8 cellular contexts compared by ENCODE assay signal in the genomic region with DNA sequence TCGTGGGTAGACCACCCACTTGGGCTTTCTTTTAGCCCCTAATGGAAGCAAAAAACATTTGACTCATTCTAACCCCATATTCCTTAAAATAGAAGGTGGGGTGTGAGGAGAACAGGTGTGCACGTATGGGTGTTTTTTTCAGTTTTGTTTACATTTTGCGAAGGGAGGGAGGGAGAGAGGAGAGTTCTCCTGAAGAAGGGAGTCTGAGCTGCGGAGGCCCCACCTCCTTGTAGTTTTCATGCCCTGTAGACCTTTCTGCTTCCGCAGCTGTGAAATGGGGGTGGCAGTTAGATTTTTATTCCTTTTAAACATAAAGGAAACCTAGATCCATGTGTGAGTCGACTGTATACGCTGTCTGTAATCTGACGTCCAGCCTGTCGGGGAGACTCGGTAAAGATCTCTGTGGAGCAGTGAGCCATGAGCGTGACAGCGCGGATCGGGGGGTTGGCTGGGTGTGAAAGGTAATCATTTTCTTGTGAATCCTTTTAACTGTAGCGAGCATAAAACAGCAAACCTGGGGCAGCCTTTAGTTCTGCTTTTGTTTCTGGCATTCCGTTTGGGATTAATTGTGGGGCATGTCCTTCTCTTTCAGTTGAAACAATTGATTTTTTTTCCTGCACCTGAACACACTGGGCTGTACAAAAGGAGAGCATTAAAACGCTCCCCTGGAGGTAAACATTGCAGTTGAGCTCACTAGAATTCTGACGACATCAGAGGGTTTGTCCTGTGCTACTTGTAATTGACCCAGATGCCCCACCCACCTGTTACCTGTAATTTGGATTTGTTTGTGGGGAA. TPM values are rescaled to one million over a fixed set of nuclear protein-coding genes. Genes with fewer than 3 reads are reported as not detected.
A peak's percentile ranks its signal among the peaks of the same experiment; 100 is the strongest.
DNase-seq lines count a peak whose midpoint lies in the region; ATAC-seq, FAIRE-seq and TF ChIP-seq lines count a peak whose summit lies in the region.

No MANE protein-coding gene starts in this region.

- no peak for ATAC-seq in SK-N-SH treated with all-trans-retinoic acid at 6 μM for 48 hours
- peak; percentile 46 to 72 (median 55) for ATAC-seq in pancreas
- no peak for ATAC-seq in HG03378 (IDR thresholded peaks at IDR 0.05; ENCODE audit: unreplicated experiment)

- no peak for TF ChIP-seq EP300 in SK-N-SH (IDR thresholded peaks at IDR 0.05; ENCODE audit: borderline replicate concordance in 1 of 2, low read depth in 1 of 2, low read length in 1 of 2)

- CTCF ChIA-PET in SK-N-SH (lab: Yijun Ruan, JAX): interaction anchor here (1.0 to 8.6 kb wide), 5 partner anchors 14 to 240 kb away, joined by 3 to 124 read pairs (median 3); no protein-coding TSS in a partner anchor

- H3F3A ChIP-seq in SK-N-SH (replicated peaks; ENCODE audit: insufficient read depth) (no peaks in the 10 kb centered on the region), OCI-LY1 (ENCODE audit: insufficient read depth, low read length) (no peaks in the 10 kb centered on the region)

- H3K4me3 ChIP-seq in SK-N-SH (ENCODE audit: low read depth in 2 of 2, low read length in 1 of 2) (peak overlapping the region; percentile 83 to 89), OCI-LY1 (ENCODE audit: low read depth, low read length, poor library complexity, severe bottlenecking) (peak overlapping the region; percentile 88), pancreas (peak overlapping the region; percentile 6 to 92 (median 90))

- WGBS in SK-N-SH (ENCODE audit: low lambda C conversion rate): 72% methylated on average over 18 of the region's 18 CpGs
- 4 to 6% methylated on average over 18 of the region's 18 CpGs for WGBS in pancreas, 2 donors

- no peak for DNase-seq in SK-N-SH
- DNase-seq in epithelial cell of prostate (ENCODE audit: low read depth, low spot score): no peak
- DNase-seq in pancreas: no peak
- no peak for DNase-seq in cortex of kidney (lab: John Stamatoyannopoulos, UW)
- DNase-seq in SKM-1 (lab: John Stamatoyannopoulos, UW; ENCODE audit: unreplicated experiment): no peak

- H3K9ac ChIP-seq in SK-N-SH: peak overlapping the region; percentile 93; the same call in 1 of the 2 replicates
- H3K9ac ChIP-seq in OCI-LY1 (ENCODE audit: low read length): peak overlapping the region; percentile 86

- H3K27me3 ChIP-seq in SK-N-SH (ENCODE audit: insufficient read depth): no peaks in the 10 kb centered on the region
- H3K27me3 ChIP-seq in OCI-LY1 (ENCODE audit: insufficient read depth, low read length): no peaks in the 10 kb centered on the region
- no peaks in the 10 kb centered on the region for H3K27me3 ChIP-seq in pancreas

- H3K4me1 ChIP-seq in SK-N-SH (ENCODE audit: control insufficient read depth in 1 of 2, insufficient read depth in 2 of 2, low read depth in 1 of 2, low read length in 1 of 2): peaks cover 10 to 18% of the 10 kb centered on the region in 2 experiments; a peak in 3 of 4 replicates
- H3K4me1 ChIP-seq in OCI-LY1 (ENCODE audit: insufficient read depth, low read length, severe bottlenecking): peaks cover 38% of the 10 kb centered on the region
- H3K4me1 ChIP-seq in pancreas: peaks cover 6 to 27% (median 20%) of the 10 kb centered on the region in 3 donors

- H3K9me2 ChIP-seq in SK-N-SH: no peaks in the 10 kb centered on the region
- H3K9me2 ChIP-seq in OCI-LY1 (ENCODE audit: low read depth, low read length): no peaks in the 10 kb centered on the region

- POLR2A ChIA-PET in SK-N-SH (lab: Yijun Ruan, JAX): interaction anchor here (0.7 kb wide), 1 partner anchor 22 kb away, joined by 3 read pairs; no protein-coding TSS in a partner anchor

- H3K4me2 ChIP-seq in SK-N-SH: peak overlapping the region; percentile 100
- H3K4me2 ChIP-seq in OCI-LY1 (ENCODE audit: low read length): peak overlapping the region; percentile 100

- H3K36me3 ChIP-seq in SK-N-SH (replicated peaks in 1 of 2; ENCODE audit: control insufficient read depth in 1 of 2, insufficient read depth in 2 of 2, low read length in 1 of 2) (peaks cover 5 to 11% of the 10 kb centered on the region in 2 experiments), OCI-LY1 (ENCODE audit: insufficient read depth, low read length) (peaks cover 63% of the 10 kb centered on the region), pancreas (no peaks in the 10 kb centered on the region)

- intact Hi-C loops in pancreas (cut with DNase I): no loop called here

- TF ChIP-seq RAD21 in SK-N-SH (IDR thresholded peaks at IDR 0.05; ENCODE audit: low read length): no peak

- FAIRE-seq in pancreas (lab: Jason Lieb, UNC): no peak

- no peak overlapping the region for H2AFZ ChIP-seq in SK-N-SH (ENCODE audit: low read depth)
- H2AFZ ChIP-seq in OCI-LY1 (ENCODE audit: low read length): no peak overlapping the region

- H4K20me1 ChIP-seq in SK-N-SH (ENCODE audit: insufficient read depth) (peaks cover 68% of the 10 kb centered on the region), OCI-LY1 (ENCODE audit: insufficient read depth, low read length) (peaks cover 4% of the 10 kb centered on the region; the same call in 1 of the 2 replicates)

- TF ChIP-seq CTCF in SK-N-SH (IDR thresholded peaks at IDR 0.05) (no peak), OCI-LY1 (IDR thresholded peaks at IDR 0.05; ENCODE audit: low read length) (no peak), pancreas (IDR thresholded peaks at IDR 0.05) (no peak)

- H3K79me2 ChIP-seq in SK-N-SH (ENCODE audit: insufficient read depth) (peaks cover 72% of the 10 kb centered on the region), OCI-LY1 (ENCODE audit: insufficient read depth, low read length) (peaks cover 66% of the 10 kb centered on the region)

- H3K27ac ChIP-seq in SK-N-SH (ENCODE audit: low read depth in 2 of 2, low read length in 1 of 2) (no peak overlapping the region), OCI-LY1 (ENCODE audit: low read depth, low read length, poor library complexity, severe bottlenecking) (no peak overlapping the region), epithelial cell of prostate (peak overlapping the region; percentile 68), pancreas (peak overlapping the region; percentile 64 to 89 (median 83))

- H3K9me3 ChIP-seq in SK-N-SH (no peaks in the 10 kb centered on the region), OCI-LY1 (ENCODE audit: low read length) (no peaks in the 10 kb centered on the region), pancreas (no peaks in the 10 kb centered on the region)

TF ChIP-seq in SK-N-SH, 30 proteins besides CTCF, POLR2A, EP300 and RAD21 (continues in another document):
- TF ChIP-seq YY1 (IDR thresholded peaks at IDR 0.05; ENCODE audit: low read depth) (no peak), TEAD4 (IDR thresholded peaks at IDR 0.05; ENCODE audit: borderline replicate concordance, insufficient read depth) (no peak), JUND (IDR thresholded peaks at IDR 0.05) (no peak), CHD2 (IDR thresholded peaks at IDR 0.05; ENCODE audit: low read length, partially characterized antibody) (no peak), RXRA (IDR thresholded peaks at IDR 0.05; ENCODE audit: borderline replicate concordance, low read depth) (no peak), POLR2AphosphoS5 (IDR thresholded peaks at IDR 0.05; ENCODE audit: low read depth, low read length) (no peak), SIN3A (IDR thresholded peaks at IDR 0.05; ENCODE audit: borderline replicate concordance, low read depth, low read length) (no peak), MEF2A (IDR thresholded peaks at IDR 0.05; ENCODE audit: borderline replicate concordance, low read depth) (no peak), GABPA (IDR thresholded peaks at IDR 0.05; ENCODE audit: low read depth) (no peak)
- TF ChIP-seq, protein P1, sequence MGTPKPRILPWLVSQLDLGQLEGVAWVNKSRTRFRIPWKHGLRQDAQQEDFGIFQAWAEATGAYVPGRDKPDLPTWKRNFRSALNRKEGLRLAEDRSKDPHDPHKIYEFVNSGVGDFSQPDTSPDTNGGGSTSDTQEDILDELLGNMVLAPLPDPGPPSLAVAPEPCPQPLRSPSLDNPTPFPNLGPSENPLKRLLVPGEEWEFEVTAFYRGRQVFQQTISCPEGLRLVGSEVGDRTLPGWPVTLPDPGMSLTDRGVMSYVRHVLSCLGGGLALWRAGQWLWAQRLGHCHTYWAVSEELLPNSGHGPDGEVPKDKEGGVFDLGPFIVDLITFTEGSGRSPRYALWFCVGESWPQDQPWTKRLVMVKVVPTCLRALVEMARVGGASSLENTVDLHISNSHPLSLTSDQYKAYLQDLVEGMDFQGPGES (IDR thresholded peaks at IDR 0.05; ENCODE audit: low read depth, low read length): no peak

TF ChIP-seq in SK-N-SH treated with all-trans-retinoic acid at 6 μM for 48 hours, 23 proteins besides CTCF, POLR2A, EP300 and RAD21 (continues in another document):
- TF ChIP-seq PPARA (CRISPR knock-in tag; IDR thresholded peaks at IDR 0.05; ENCODE audit: borderline replicate concordance): no peak
- no peak for TF ChIP-seq GLIS3 (CRISPR knock-in tag; IDR thresholded peaks at IDR 0.05)
- TF ChIP-seq ZFP30 (CRISPR knock-in tag; IDR thresholded peaks at IDR 0.05): no peak
- TF ChIP-seq, protein P2, sequence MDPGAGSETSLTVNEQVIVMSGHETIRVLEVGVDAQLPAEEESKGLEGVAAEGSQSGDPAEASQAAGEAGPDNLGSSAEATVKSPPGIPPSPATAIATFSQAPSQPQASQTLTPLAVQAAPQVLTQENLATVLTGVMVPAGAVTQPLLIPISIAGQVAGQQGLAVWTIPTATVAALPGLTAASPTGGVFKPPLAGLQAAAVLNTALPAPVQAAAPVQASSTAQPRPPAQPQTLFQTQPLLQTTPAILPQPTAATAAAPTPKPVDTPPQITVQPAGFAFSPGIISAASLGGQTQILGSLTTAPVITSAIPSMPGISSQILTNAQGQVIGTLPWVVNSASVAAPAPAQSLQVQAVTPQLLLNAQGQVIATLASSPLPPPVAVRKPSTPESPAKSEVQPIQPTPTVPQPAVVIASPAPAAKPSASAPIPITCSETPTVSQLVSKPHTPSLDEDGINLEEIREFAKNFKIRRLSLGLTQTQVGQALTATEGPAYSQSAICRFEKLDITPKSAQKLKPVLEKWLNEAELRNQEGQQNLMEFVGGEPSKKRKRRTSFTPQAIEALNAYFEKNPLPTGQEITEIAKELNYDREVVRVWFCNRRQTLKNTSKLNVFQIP (CRISPR knock-in tag; IDR thresholded peaks at IDR 0.05; ENCODE audit: borderline replicate concordance, low read depth): no peak
- TF ChIP-seq BACH2 (CRISPR knock-in tag; IDR thresholded peaks at IDR 0.05; ENCODE audit: borderline replicate concordance): no peak
- TF ChIP-seq TCF4 (CRISPR knock-in tag; IDR thresholded peaks at IDR 0.05; ENCODE audit: borderline replicate concordance): no peak
- TF ChIP-seq OSR1 (CRISPR knock-in tag; IDR thresholded peaks at IDR 0.05): no peak
- TF ChIP-seq TOX (CRISPR knock-in tag; IDR thresholded peaks at IDR 0.05; ENCODE audit: borderline replicate concordance): no peak

RNA-seq across cellular contexts. Expression of a gene that starts 2.3 kb away (rescaled TPM):
- polyA plus RNA-seq in SK-N-SH (2012; rRNA removed) (20.3 and 33.3 TPM in 2 replicates), pancreas (10 to 100 TPM; 44.1 to 50.7 TPM)
- 15.1 and 18.6 TPM in 2 replicates for polyA plus RNA-seq in SK-N-SH (2012; cell fraction: cytosol; rRNA removed)
- 79.6 and 83.0 TPM in 2 replicates for polyA plus RNA-seq in SK-N-SH (2012; cell fraction: nucleus; rRNA removed)
- total RNA-seq in pancreas: 10 to 100 TPM; 26.3 to 54.4 (median 33.4) TPM

RNA-seq across cellular contexts. Expression of a gene that starts 42.9 kb away (rescaled TPM):
- 0.26 and 0.42 TPM in 2 replicates for polyA plus RNA-seq in SK-N-SH (2012; rRNA removed)
- polyA plus RNA-seq in SK-N-SH (2012; cell fraction: cytosol; rRNA removed): 0.15 and 0.17 TPM in 2 replicates
- 0.35 and 1.6 TPM in 2 replicates for polyA plus RNA-seq in SK-N-SH (2012; cell fraction: nucleus; rRNA removed)
- 1 to 10 TPM in 2 of 6 donors, under 1 TPM in 4; 0.05 to 3.7 (median 0.59) TPM for total RNA-seq in pancreas
- polyA plus RNA-seq in pancreas: under 1 TPM; 0.23 to 0.49 TPM

Comparison
In these comparisons a context has a peak if more than half of its experiments do, and no peak if none do; other contexts are left out.
1. H3K27ac ChIP-seq: peak in epithelial cell of prostate (single experiment) and pancreas (4 of 4); none in SK-N-SH (0 of 2) and OCI-LY1 (single experiment).
2. ATAC-seq: peak in pancreas (4 of 4); none in SK-N-SH treated with all-trans-retinoic acid at 6 μM for 48 hours (single experiment) and HG03378 (single experiment).
3. Peak in every context shown above with its lines, with median percentiles within 50 percentile points of each other: H3K4me3 ChIP-seq.